11 cellular contexts compared by ENCODE assay signal in the genomic region with DNA sequence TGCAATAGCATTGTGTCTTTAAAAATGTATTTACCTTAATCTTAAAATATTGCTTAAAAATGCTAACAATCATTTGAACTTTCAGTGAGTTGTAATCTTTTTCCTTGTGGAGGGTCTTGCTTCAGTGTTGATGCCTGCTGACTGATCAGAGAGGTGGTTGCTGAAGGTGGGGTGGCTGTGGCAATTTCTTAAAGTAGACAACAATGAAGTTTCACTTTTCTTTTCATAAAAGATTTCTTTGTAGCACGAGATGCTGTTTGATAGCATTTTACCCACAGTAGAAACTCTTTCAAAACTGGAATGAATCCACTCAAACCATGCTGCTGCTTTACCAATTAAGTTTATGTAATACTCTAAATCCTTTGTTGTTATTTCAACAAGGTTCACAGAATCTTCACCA. TPM values are rescaled to one million over a fixed set of nuclear protein-coding genes. Genes with fewer than 3 reads are reported as not detected.
DNase-seq lines count a peak whose midpoint lies in the region; ATAC-seq, FAIRE-seq and TF ChIP-seq lines count a peak whose summit lies in the region.
"Had no signal": no experiment of that assay in that cellular context is flagged by ENCODE, and none has a peak within 500 bp of the region (broad histone marks: within the 10 kb centered on the region; RNA-seq: fewer than 3 reads in every experiment).

No MANE protein-coding gene starts in this region.

- H3K4me3 Mint-ChIP-seq in T-helper 17 cell, result peak overlapping the region; percentile 92
- H3K4me3 Mint-ChIP-seq: GM23338 had no signal

- H3K4me2 ChIP-seq in A549 (peak overlapping the region; percentile 84), trophoblast cell (ENCODE audit: low read length) (no peak overlapping the region)
- H3K4me2 ChIP-seq: GM23338 had no signal

- H3K79me1 ChIP-seq in trophoblast cell (ENCODE audit: low read length), result no peaks in the 10 kb centered on the region

- TF ChIP-seq CTCF in A549 (IDR thresholded peaks at IDR 0.05) (no peak), GM12865 (IDR thresholded peaks at IDR 0.05; ENCODE audit: insufficient read depth, low read depth, low read length, missing control alignments) (no peak)

- ATAC-seq in A549 (no peak), T-helper 17 cell (peak; percentile 33), Right ventricle myocardium superior (ENCODE audit: poor library complexity) (no peak)
- ATAC-seq: GM23338 had no signal

- peaks cover 2% of the 10 kb centered on the region for H3K36me3 Mint-ChIP-seq in T-helper 17 cell (ENCODE audit: low read depth)

- FAIRE-seq in A549 (lab: Jason Lieb, UNC), result no peak

- peak overlapping the region; percentile 97 for H3K27ac Mint-ChIP-seq in T-helper 17 cell
- H3K27ac Mint-ChIP-seq: GM23338 had no signal

- peaks cover 98% of the 10 kb centered on the region for H3K4me1 ChIP-seq in A549
- peaks cover 46% of the 10 kb centered on the region for H3K4me1 ChIP-seq in effector memory CD4-positive, alpha-beta T cell (ENCODE audit: control insufficient read depth, insufficient read depth, low read length, poor library complexity, severe bottlenecking)
- no peaks in the 10 kb centered on the region for H3K4me1 ChIP-seq in trophoblast cell (ENCODE audit: control insufficient read depth in 1 of 2, insufficient read depth in 2 of 2, low read length in 2 of 2)

- H3K18ac ChIP-seq in trophoblast cell (ENCODE audit: low read length), result no peak overlapping the region

- TF ChIP-seq POLR2A in A549 (IDR thresholded peaks at IDR 0.05; ENCODE audit: low read length), result no peak

- no peak overlapping the region for H4K12ac ChIP-seq in trophoblast cell (ENCODE audit: low read depth, low read length)

- 69% methylated on average over 1 of the region's 1 CpG for WGBS in A549 (ENCODE audit: missing lambda C conversion rate)
- WGBS in trophoblast cell (ENCODE audit: extremely low coverage, insufficient coverage, insufficient read length), result no CpG with 5 or more reads among the region's 1 CpG

- H4K8ac ChIP-seq in trophoblast cell (ENCODE audit: low read depth, low read length), result no peak overlapping the region

- H2AK5ac ChIP-seq in trophoblast cell (ENCODE audit: low read length), result no peak overlapping the region

- no peak overlapping the region for H3K9ac ChIP-seq in trophoblast cell (ENCODE audit: low read length)

- no peaks in the 10 kb centered on the region for H3K36me3 ChIP-seq in effector memory CD4-positive, alpha-beta T cell (ENCODE audit: control insufficient read depth, insufficient read depth, low read length)
- no peaks in the 10 kb centered on the region for H3K36me3 ChIP-seq in trophoblast cell (ENCODE audit: control insufficient read depth in 1 of 2, insufficient read depth in 2 of 2, low read length in 2 of 2)

- peaks cover 41% of the 10 kb centered on the region for H3K4me1 Mint-ChIP-seq in T-helper 17 cell

- no peaks in the 10 kb centered on the region for H3K27me3 ChIP-seq in effector memory CD4-positive, alpha-beta T cell (replicated peaks; ENCODE audit: control insufficient read depth, insufficient read depth, low read length, poor library complexity, severe bottlenecking)
- no peaks in the 10 kb centered on the region for H3K27me3 ChIP-seq in trophoblast cell (ENCODE audit: insufficient read depth, low read length)

- peak overlapping the region in 1 of 2 experiments; percentile 73; a peak in 2 of 6 replicates for H3K27ac ChIP-seq in A549
- H3K27ac ChIP-seq in effector memory CD4-positive, alpha-beta T cell (ENCODE audit: insufficient read depth, low read length, poor library complexity, severe bottlenecking), result no peak overlapping the region
- H3K27ac ChIP-seq in trophoblast cell (ENCODE audit: low read depth, low read length), result no peak overlapping the region

- no peak overlapping the region for H2BK12ac ChIP-seq in trophoblast cell (ENCODE audit: low read length)

- no peaks in the 10 kb centered on the region for H3K27me3 Mint-ChIP-seq in T-helper 17 cell

- intact Hi-C loops in Right ventricle myocardium superior (cut with DNase I), result no loop called here

- H3K79me2 ChIP-seq in trophoblast cell (ENCODE audit: control insufficient read depth, insufficient read depth, low read length, poor library complexity), result no peaks in the 10 kb centered on the region

- H2BK5ac ChIP-seq in trophoblast cell (ENCODE audit: low read depth, low read length, poor library complexity), result no peak overlapping the region

- no peak for TF ChIP-seq RAD21 in A549 (conservative IDR thresholded peaks at IDR 0.05 in 1 of 2, IDR thresholded peaks at IDR 0.05 in 1 of 2)

- no peak overlapping the region for H2BK120ac ChIP-seq in trophoblast cell (ENCODE audit: insufficient read depth, low read length, poor library complexity)

- POLR2A ChIA-PET in A549 (lab: Yijun Ruan, JAX), result no interaction called here

- H3K9me3 ChIP-seq in A549 (no peaks in the 10 kb centered on the region), T-helper 17 cell (ENCODE audit: control insufficient read depth, low read length, poor library complexity, severe bottlenecking) (no peaks in the 10 kb centered on the region), trophoblast cell (ENCODE audit: insufficient read depth, low read depth, low read length) (no peaks in the 10 kb centered on the region)
- H3K9me3 ChIP-seq in effector memory CD4-positive, alpha-beta T cell (ENCODE audit: control insufficient read depth, low read length), result no peaks in the 10 kb centered on the region

- H4K91ac ChIP-seq in trophoblast cell (ENCODE audit: low read depth, low read length), result no peak overlapping the region

- CTCF ChIA-PET in A549 (lab: Yijun Ruan, JAX), result interaction anchor here (1.3 kb wide), 1 partner anchor 349 kb away, joined by 4 read pairs; no protein-coding TSS in a partner anchor

- H2AFZ ChIP-seq in trophoblast cell (ENCODE audit: insufficient read depth, low read length, poor library complexity), result no peak overlapping the region
- H2AFZ ChIP-seq: GM23338 had no signal

- H3K4ac ChIP-seq in trophoblast cell (ENCODE audit: low read depth, low read length), result no peak overlapping the region

- no peak overlapping the region for H3K14ac ChIP-seq in trophoblast cell (ENCODE audit: low read length)

- H3K4me3 ChIP-seq in A549, result no peak overlapping the region
- no peak overlapping the region for H3K4me3 ChIP-seq in GM12865 (ENCODE audit: low read depth, low read length)
- H3K4me3 ChIP-seq in effector memory CD4-positive, alpha-beta T cell (ENCODE audit: insufficient read depth, low read depth, low read length, poor library complexity, severe bottlenecking), result peak overlapping the region; percentile 1
- no peak overlapping the region for H3K4me3 ChIP-seq in trophoblast cell (ENCODE audit: low read depth, low read length)
- H3K4me3 ChIP-seq: GM23338 had no signal

- no peak overlapping the region for H3K23ac ChIP-seq in trophoblast cell (ENCODE audit: low read length)

- DNase-seq in A549 (ENCODE audit: low read depth in 1 of 2, low spot score in 1 of 2) (no peak), GM12865 (ENCODE audit: low read depth) (peak; percentile 52), T-helper 17 cell (no peak), Right ventricle myocardium superior (no peak), AG08396 (ENCODE audit: low spot score) (no peak), NCI-H187 treated with DMSO at 0.1 percent for 48 hours (lab: John Stamatoyannopoulos, UW) (no peak), trophoblast cell (no peak)
- DNase-seq in effector memory CD4-positive, alpha-beta T cell, result no peak
- DNase-seq: GF-D8, NCI-H1436 had no signal

- TF ChIP-seq EP300 in A549 (IDR thresholded peaks at IDR 0.05), result no peak

TF ChIP-seq in A549, 52 proteins besides CTCF, POLR2A, EP300 and RAD21 (continues in another document):
- TF ChIP-seq CHD2 (IDR thresholded peaks at IDR 0.05; ENCODE audit: low read length, partially characterized antibody), result no peak
- TF ChIP-seq EHMT2 (IDR thresholded peaks at IDR 0.05; ENCODE audit: low read depth), result no peak
- no peak for TF ChIP-seq NPAS2 (CRISPR knock-in tag; IDR thresholded peaks at IDR 0.05; ENCODE audit: borderline replicate concordance)
- TF ChIP-seq, protein P1, sequence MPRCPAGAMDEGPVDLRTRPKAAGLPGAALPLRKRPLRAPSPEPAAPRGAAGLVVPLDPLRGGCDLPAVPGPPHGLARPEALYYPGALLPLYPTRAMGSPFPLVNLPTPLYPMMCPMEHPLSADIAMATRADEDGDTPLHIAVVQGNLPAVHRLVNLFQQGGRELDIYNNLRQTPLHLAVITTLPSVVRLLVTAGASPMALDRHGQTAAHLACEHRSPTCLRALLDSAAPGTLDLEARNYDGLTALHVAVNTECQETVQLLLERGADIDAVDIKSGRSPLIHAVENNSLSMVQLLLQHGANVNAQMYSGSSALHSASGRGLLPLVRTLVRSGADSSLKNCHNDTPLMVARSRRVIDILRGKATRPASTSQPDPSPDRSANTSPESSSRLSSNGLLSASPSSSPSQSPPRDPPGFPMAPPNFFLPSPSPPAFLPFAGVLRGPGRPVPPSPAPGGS (IDR thresholded peaks at IDR 0.05), result no peak
- no peak for TF ChIP-seq ESRRA (IDR thresholded peaks at IDR 0.05; ENCODE audit: borderline replicate concordance, low read length)
- TF ChIP-seq SMC3 (IDR thresholded peaks at IDR 0.05), result no peak
- no peak for TF ChIP-seq ZC3H11A (IDR thresholded peaks at IDR 0.05)
- TF ChIP-seq TFCP2L1 (CRISPR knock-in tag; IDR thresholded peaks at IDR 0.05), result no peak
- TF ChIP-seq CHD4 (IDR thresholded peaks at IDR 0.05; ENCODE audit: borderline replicate concordance), result no peak
- TF ChIP-seq HOXB5 (CRISPR knock-in tag; IDR thresholded peaks at IDR 0.05), result no peak
- no peak for TF ChIP-seq HDAC2 (IDR thresholded peaks at IDR 0.05)
- TF ChIP-seq HOXB13 (CRISPR knock-in tag; IDR thresholded peaks at IDR 0.05; ENCODE audit: low read depth), result no peak
- no peak for TF ChIP-seq MAZ (IDR thresholded peaks at IDR 0.05; ENCODE audit: borderline replicate concordance, low read depth, low read length)

RNA-seq across cellular contexts. Expression of a gene that starts 50.8 kb away (rescaled TPM):
- polyA plus RNA-seq in A549 (2011; rRNA removed) (73.0 and 79.5 TPM in 2 replicates), A549 (2017; fragmentation: RNase III; extraction: RNeasy Plus Mini Kit Qiagen cat#74134 plus additional on column Dnase treatment) (46.5 to 48.8 TPM (median 48.2 TPM) in 3 replicates)
- polyA plus RNA-seq in A549 (2012; cell fraction: cytosol; rRNA removed), result 14.9 and 18.7 TPM in 2 replicates
- 10.0 and 13.8 TPM in 2 replicates for polyA plus RNA-seq in A549 (2012; cell fraction: nucleus; rRNA removed)
- polyA minus RNA-seq in A549 (2011; rRNA and poly(A)+ RNA removed), result 82.2 and 84.0 TPM in 2 replicates
- total RNA-seq in T-helper 17 cell (100 to 1,000 TPM; 118 to 133 TPM), Right ventricle myocardium superior (48.9 TPM)
- polyA plus RNA-seq in trophoblast cell (2013), result 1.3 and 1.4 TPM in 2 replicates
